In genomic region chr10:50805981-50806622, GRCh38 we compare ENCODE assay signal across 29 cellular contexts.
DNase-seq lines count a peak whose midpoint lies in the region; ATAC-seq and TF ChIP-seq lines count a peak whose summit lies in the region.
"Had no signal": no experiment of that assay in that cellular context is flagged by ENCODE, and none has a peak within 500 bp of the region (broad histone marks: within the 10 kb centered on the region; RNA-seq: fewer than 3 reads in every experiment).

No MANE protein-coding gene starts in this region.

- TF ChIP-seq CTCF in PC-3 (conservative IDR thresholded peaks at IDR 0.05; ENCODE audit: low read depth, low read length) (no peak), progenitor cell of endocrine pancreas (IDR thresholded peaks at IDR 0.05; ENCODE audit: unreplicated experiment) (no peak), heart left ventricle (IDR thresholded peaks at IDR 0.05) (no peak)

- H3K27ac ChIP-seq in GM23248 (peak overlapping the region; percentile 29), PC-3 (ENCODE audit: low read length) (no peak overlapping the region), heart left ventricle (no peak overlapping the region)
- H3K27ac ChIP-seq: C4-2B, cardiac muscle cell, coronary artery, WERI-Rb-1 had no signal

- POLR2A ChIA-PET in PC-3 (lab: Charles Lee; ENCODE audit: unreplicated experiment) = no interaction called here

- H3K4me3 Mint-ChIP-seq in progenitor cell of endocrine pancreas (ENCODE audit: low read depth) = no peak overlapping the region
- H3K4me3 Mint-ChIP-seq: natural killer cell; stimulated activated memory B cell treated with anti-CD40 and anti-IgM and Interleukin-4, amounts not matched to agents 10 μg/mL and 1 μg/mL and 100 μg/mL, for 72 hours; T-helper 2 cell treated with Interferon-gamma antibody and Interleukin-4, amounts not matched to agents 5 μg/mL and 100 μg/mL, for 36 hours had no signal

- DNase-seq in GM23248 (peak; percentile 47), PC-3 (peak; percentile 69), fibroblast of peridontal ligament (ENCODE audit: extremely low read depth) (peak; percentile 14), progenitor cell of endocrine pancreas (ENCODE audit: low spot score, unreplicated experiment) (no peak), NCI-H69 (lab: John Stamatoyannopoulos, UW) (no peak), heart left ventricle (no peak)
- DNase-seq: activated CD4-positive, alpha-beta T cell treated with anti-CD3 and anti-CD28 coated beads for 48 hours; anterior cingulate cortex; Caco-2; effector CD8-positive, alpha-beta T cell; erythroblast; glutamatergic neuron; HCEC 1CT; Karpas-422; kidney; natural killer cell; NCI-H1436; NCI-H2081 treated with DMSO at 0.1 percent for 48 hours; trophoblast cell; WERI-Rb-1 had no signal

- H3K4me3 ChIP-seq in GM23248 = no peak overlapping the region
- H3K4me3 ChIP-seq in PC-3 (ENCODE audit: low read length) = no peak overlapping the region
- no peak overlapping the region for H3K4me3 ChIP-seq in heart left ventricle
- H3K4me3 ChIP-seq: cardiac muscle cell, coronary artery, GM12878 had no signal

- intact Hi-C loops in PC-3 (cut with micrococcal nuclease) = no loop called here
- intact Hi-C loops in heart left ventricle (cut with DNase I) = no loop called here

- no peaks in the 10 kb centered on the region for H3K36me3 ChIP-seq in GM23248 (ENCODE audit: low read depth)
- H3K36me3 ChIP-seq in PC-3 (ENCODE audit: low read depth, low read length) = no peaks in the 10 kb centered on the region
- no peaks in the 10 kb centered on the region for H3K36me3 ChIP-seq in heart left ventricle
- H3K36me3 ChIP-seq: cardiac muscle cell, WERI-Rb-1 had no signal

- no peaks in the 10 kb centered on the region for H3K9me3 Mint-ChIP-seq in progenitor cell of endocrine pancreas (ENCODE audit: low read depth)
- H3K9me3 Mint-ChIP-seq: activated naive CD4-positive, alpha-beta T cell treated with anti-CD3 and anti-CD28 coated beads, Interleukin-2, amount 50 U/mL, for 72 hours; activated T-helper 2 cell treated with anti-CD3 and anti-CD28 coated beads, Interferon-gamma antibody, Interleukin-2, Interleukin-4, amounts not matched to agents 10 μg/mL and 5 μg/mL and 100 μg/mL, durations not matched to agents 14 hours and 24 hours and 36 hours; natural killer cell; stimulated activated memory B cell treated with anti-CD40 and anti-IgM and Interleukin-4, amounts not matched to agents 10 μg/mL and 1 μg/mL and 100 μg/mL, for 72 hours; T-helper 2 cell treated with Interferon-gamma antibody and Interleukin-4, amounts not matched to agents 5 μg/mL and 100 μg/mL, for 36 hours had no signal

- peaks cover 31% of the 10 kb centered on the region for H3F3A ChIP-seq in GM23248 (ENCODE audit: insufficient read depth)
- H3F3A ChIP-seq in PC-3 (ENCODE audit: low read length, unreplicated experiment) = no peaks in the 10 kb centered on the region

- CTCF ChIA-PET in PC-3 (lab: Charles Lee) = no interaction called here

- no peaks in the 10 kb centered on the region for H3K9me3 ChIP-seq in GM23248 (ENCODE audit: low read depth)
- H3K9me3 ChIP-seq in PC-3 (ENCODE audit: low read length) = no peaks in the 10 kb centered on the region
- H3K9me3 ChIP-seq in heart left ventricle = no peaks in the 10 kb centered on the region
- H3K9me3 ChIP-seq: Caco-2 had no signal

- H3K27me3 Mint-ChIP-seq in progenitor cell of endocrine pancreas = no peaks in the 10 kb centered on the region
- H3K27me3 Mint-ChIP-seq: stimulated activated memory B cell treated with anti-CD40 and anti-IgM and Interleukin-4, amounts not matched to agents 10 μg/mL and 1 μg/mL and 100 μg/mL, for 72 hours had no signal

- H3K4me1 Mint-ChIP-seq in progenitor cell of endocrine pancreas (ENCODE audit: low read depth) = peaks cover 34% of the 10 kb centered on the region
- H3K4me1 Mint-ChIP-seq: natural killer cell; stimulated activated memory B cell treated with anti-CD40 and anti-IgM and Interleukin-4, amounts not matched to agents 10 μg/mL and 1 μg/mL and 100 μg/mL, for 72 hours had no signal

- no peak for TF ChIP-seq POLR2A in heart left ventricle (IDR thresholded peaks at IDR 0.05)

- no peak overlapping the region for H3K4me2 ChIP-seq in GM23248 (ENCODE audit: unreplicated experiment)
- no peak overlapping the region for H3K4me2 ChIP-seq in PC-3 (ENCODE audit: low read length)

- H3K27me3 ChIP-seq in GM23248 (replicated peaks; ENCODE audit: insufficient read depth) = no peaks in the 10 kb centered on the region
- H3K27me3 ChIP-seq in PC-3 (ENCODE audit: low read length) = peaks cover 29% of the 10 kb centered on the region; the same call in 1 of the 2 replicates
- peaks cover 0 to 7% (median 0%) of the 10 kb centered on the region in 9 donors for H3K27me3 ChIP-seq in heart left ventricle
- H3K27me3 ChIP-seq: cardiac muscle cell had no signal

- BruUV-seq in PC-3 (replicated peaks; lab: Mats Ljungman, UMichigan) = no TSS peak

- H2AFZ ChIP-seq in GM23248 (peak overlapping the region; percentile 45), PC-3 (ENCODE audit: low read length) (no peak overlapping the region)

- ATAC-seq in PC-3 = peak; percentile 65
- ATAC-seq in GM18868 (IDR thresholded peaks at IDR 0.05; ENCODE audit: unreplicated experiment) = no peak
- ATAC-seq in heart left ventricle = no peak
- ATAC-seq: activated naive CD4-positive, alpha-beta T cell treated with anti-CD3 and anti-CD28 coated beads, Interleukin-2, amount 50 U/mL, for 72 hours; GM12878; natural killer cell; stimulated activated memory B cell treated with anti-CD40 and anti-IgM and Interleukin-4, amounts not matched to agents 10 μg/mL and 1 μg/mL and 100 μg/mL, for 72 hours had no signal

- H3K9ac ChIP-seq in GM23248 (no peak overlapping the region), PC-3 (ENCODE audit: low read length) (no peak overlapping the region)

- H3K4me1 ChIP-seq in GM23248 (ENCODE audit: insufficient read depth) (peaks cover 35% of the 10 kb centered on the region), PC-3 (ENCODE audit: insufficient read depth, low read length) (peaks cover 15% of the 10 kb centered on the region), heart left ventricle (no peaks in the 10 kb centered on the region)

- no peaks in the 10 kb centered on the region for H3K9me2 ChIP-seq in GM23248 (ENCODE audit: insufficient read depth)
- H3K9me2 ChIP-seq in PC-3 (replicated peaks; ENCODE audit: low read length) = no peaks in the 10 kb centered on the region

- WGBS in GM23248 (ENCODE audit: low coverage in 1 of 2, low lambda C conversion rate in 2 of 2, missing lambda C conversion rate in 2 of 2), 2 experiments = 44% methylated on average over 2 of the region's 2 CpGs
- 32 to 51% (median 42%) methylated on average over 2 of the region's 2 CpGs for WGBS in heart left ventricle, 4 donors

- H3K79me2 ChIP-seq in GM23248 (ENCODE audit: insufficient read depth) (no peaks in the 10 kb centered on the region), PC-3 (ENCODE audit: low read length) (no peaks in the 10 kb centered on the region)

- H4K20me1 ChIP-seq in GM23248 (ENCODE audit: insufficient read depth) (no peaks in the 10 kb centered on the region), PC-3 (ENCODE audit: low read length) (no peaks in the 10 kb centered on the region)

- in situ Hi-C loops in GM23248 (cut with MboI) = no loop called here

- H3K36me3 Mint-ChIP-seq in progenitor cell of endocrine pancreas (ENCODE audit: insufficient read depth) = peaks cover 4% of the 10 kb centered on the region
- H3K36me3 Mint-ChIP-seq: activated naive CD4-positive, alpha-beta T cell treated with anti-CD3 and anti-CD28 coated beads, Interleukin-2, amount 50 U/mL, for 72 hours; natural killer cell; stimulated activated memory B cell treated with anti-CD40 and anti-IgM and Interleukin-4, amounts not matched to agents 10 μg/mL and 1 μg/mL and 100 μg/mL, for 72 hours had no signal

- H3K27ac Mint-ChIP-seq in progenitor cell of endocrine pancreas = peak overlapping the region; percentile 78
- H3K27ac Mint-ChIP-seq: activated naive CD4-positive, alpha-beta T cell treated with anti-CD3 and anti-CD28 coated beads, Interleukin-2, amount 50 U/mL, for 72 hours; activated T-helper 2 cell treated with anti-CD3 and anti-CD28 coated beads, Interferon-gamma antibody, Interleukin-2, Interleukin-4, amounts not matched to agents 10 μg/mL and 5 μg/mL and 100 μg/mL, durations not matched to agents 14 hours and 24 hours and 36 hours; natural killer cell; stimulated activated memory B cell treated with anti-CD40 and anti-IgM and Interleukin-4, amounts not matched to agents 10 μg/mL and 1 μg/mL and 100 μg/mL, for 72 hours; T-helper 2 cell treated with Interferon-gamma antibody and Interleukin-4, amounts not matched to agents 5 μg/mL and 100 μg/mL, for 36 hours had no signal

Comparison
In these comparisons a context has a peak if more than half of its experiments do, and no peak if none do; other contexts are left out.
1. DNase-seq: peak in GM23248 (single experiment), PC-3 (single experiment) and fibroblast of peridontal ligament (single experiment); none in progenitor cell of endocrine pancreas (single experiment), NCI-H69 (single experiment) and heart left ventricle (0 of 5).